ENCODE assay signal across 2 cellular contexts in genomic region chr1:988061-988460, GRCh38. TPM values are rescaled to one million over a fixed set of nuclear protein-coding genes. Genes with fewer than 3 reads are reported as not detected.
"Had no signal": no experiment of that assay in that cellular context is flagged by ENCODE, and none has a peak within 500 bp of the region (broad histone marks: within the 10 kb centered on the region; RNA-seq: fewer than 3 reads in every experiment).

No MANE protein-coding gene starts in this region.

RNA-seq across cellular contexts. Expression of gene PERM1, which starts 6.2 kb away (rescaled TPM):
- total RNA-seq: IMR-90 had no signal
- polyA plus RNA-seq: IgD-negative memory B cell, IMR-90 had no signal

RNA-seq across cellular contexts. Expression of gene HES4, which starts 11.8 kb away (rescaled TPM):
- polyA plus RNA-seq: IgD-negative memory B cell had no signal
